In the genomic region with DNA sequence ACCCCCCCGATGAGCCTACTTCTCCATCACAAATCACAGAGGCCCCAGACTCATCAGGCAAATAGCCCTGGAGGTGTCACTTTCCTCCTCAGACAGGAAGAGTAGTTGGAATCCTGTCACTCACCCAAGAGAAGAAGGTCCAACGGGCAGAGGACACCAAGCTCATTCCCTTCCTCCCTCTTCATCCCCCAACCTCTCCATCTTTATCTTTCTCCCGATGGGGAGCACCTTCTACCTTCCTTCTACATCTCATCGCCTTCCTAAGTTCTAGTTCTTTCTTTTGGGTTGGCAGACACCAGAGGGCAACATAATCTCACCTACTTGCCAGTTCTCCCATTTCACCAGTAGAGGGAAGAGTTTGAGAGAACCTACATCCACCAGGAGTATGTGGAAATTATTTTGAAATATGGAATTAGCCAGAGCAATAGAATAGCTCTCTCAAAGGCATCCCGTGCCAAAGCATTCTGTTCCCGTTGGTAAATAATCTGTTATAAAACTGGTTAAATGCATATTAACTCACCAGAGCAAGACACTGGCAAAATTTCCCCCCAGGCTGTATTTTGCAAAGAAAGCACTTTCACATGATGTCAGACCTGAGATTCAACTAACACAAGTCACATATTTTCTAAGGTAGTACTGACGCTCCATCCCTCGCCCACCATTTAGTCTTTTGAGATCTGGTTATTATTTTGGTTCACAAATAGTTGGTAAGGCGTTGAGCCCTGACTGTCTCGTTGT, we compare ENCODE assay signal across 9 cellular contexts. TPM values are rescaled to one million over a fixed set of nuclear protein-coding genes. Genes with fewer than 3 reads are reported as not detected.
DNase-seq lines count a peak whose midpoint lies in the region; ATAC-seq and TF ChIP-seq lines count a peak whose summit lies in the region.
"Had no signal": no experiment of that assay in that cellular context is flagged by ENCODE, and none has a peak within 500 bp of the region (broad histone marks: within the 10 kb centered on the region; RNA-seq: fewer than 3 reads in every experiment).

No MANE protein-coding gene starts in this region.

- H3K4me3 ChIP-seq in GM12864 (ENCODE audit: low read depth, low read length): no peak overlapping the region

- H3K27ac ChIP-seq in VCaP: no peak overlapping the region

- peak; percentile 82 for ATAC-seq in HG02938 (IDR thresholded peaks at IDR 0.05; ENCODE audit: unreplicated experiment)

- DNase-seq in AG09319 (ENCODE audit: extremely low read depth, low read depth): peak; percentile 48
- peak; percentile 22 for DNase-seq in GM12864 (ENCODE audit: low read depth)
- peak; percentile 78 to 88 for DNase-seq in NCI-H2081 (lab: John Stamatoyannopoulos, UW)
- DNase-seq in glomerular endothelial cell (ENCODE audit: extremely low read depth, low read depth, low spot score): peak; percentile 39
- peak; percentile 67 for DNase-seq in putamen (ENCODE audit: low spot score)
- DNase-seq in activated CD4-positive, alpha-beta T cell treated with anti-CD3 and anti-CD28 coated beads, Interleukin-2, amount 50 U/mL, for 1 hour: no peak

- peak; percentile 99 for TF ChIP-seq CTCF in AG09319 (IDR thresholded peaks at IDR 0.05; ENCODE audit: low read depth, low read length)
- TF ChIP-seq CTCF in GM12864 (IDR thresholded peaks at IDR 0.05; ENCODE audit: low read depth, low read length, missing control alignments): peak; percentile 86
- peak; percentile 97 for TF ChIP-seq CTCF in VCaP (conservative IDR thresholded peaks at IDR 0.05)

RNA-seq across cellular contexts. Expression of gene ZIC5, which starts 55.0 kb away (rescaled TPM):
- total RNA-seq in glomerular endothelial cell: not detected in 2 replicates
- total RNA-seq: T-helper 2 cell treated with Interferon-gamma antibody and Interleukin-4, amounts not matched to agents 100 ng/mL and 5 ng/mL, for 36 hours had no signal
